ENCODE assay signal across 25 cellular contexts in genomic region chr11:77413850-77414249, GRCh38.
A peak's percentile ranks its signal among the peaks of the same experiment; 100 is the strongest.
DNase-seq lines count a peak whose midpoint lies in the region; ATAC-seq, FAIRE-seq and TF ChIP-seq lines count a peak whose summit lies in the region.
"Had no signal": no experiment of that assay in that cellular context is flagged by ENCODE, and none has a peak within 500 bp of the region (broad histone marks: within the 10 kb centered on the region; RNA-seq: fewer than 3 reads in every experiment).

No MANE protein-coding gene starts in this region.

- no peak overlapping the region for H3K9ac ChIP-seq in PC-3 (ENCODE audit: low read length)
- H3K9ac ChIP-seq: GM23248 had no signal

- H3K4me3 ChIP-seq in H7 (ENCODE audit: insufficient read depth, low read depth, low read length) (no peak overlapping the region), PC-3 (ENCODE audit: low read length) (no peak overlapping the region), epithelial cell of proximal tubule (ENCODE audit: low read depth, low read length) (no peak overlapping the region), small intestine (ENCODE audit: low read depth in 1 of 2, low read length in 2 of 2) (no peak overlapping the region)
- H3K4me3 ChIP-seq: adrenal gland, gastrocnemius medialis, GM23248, lung, psoas muscle, sigmoid colon, SK-N-MC, tibial artery had no signal

- H3K36me3 ChIP-seq in H7 (replicated peaks; ENCODE audit: control insufficient read depth, insufficient read depth, low read length) (no peaks in the 10 kb centered on the region; the same call in 1 of the 2 replicates), PC-3 (ENCODE audit: low read depth, low read length) (no peaks in the 10 kb centered on the region), small intestine (ENCODE audit: control insufficient read depth in 2 of 2, insufficient read depth in 2 of 2, low read length in 2 of 2) (no peaks in the 10 kb centered on the region)
- H3K36me3 ChIP-seq: adrenal gland, gastrocnemius medialis, sigmoid colon, tibial artery had no signal

- POLR2A ChIA-PET in PC-3 (lab: Charles Lee; ENCODE audit: unreplicated experiment): no interaction called here

- H4K20me1 ChIP-seq in PC-3 (ENCODE audit: low read length): no peaks in the 10 kb centered on the region

- H3K79me2 ChIP-seq in PC-3 (ENCODE audit: low read length): no peaks in the 10 kb centered on the region

- no peaks in the 10 kb centered on the region for H3F3A ChIP-seq in PC-3 (ENCODE audit: low read length, unreplicated experiment)

- H2AFZ ChIP-seq in PC-3 (ENCODE audit: low read length): no peak overlapping the region
- H2AFZ ChIP-seq: GM23248 had no signal

- BruUV-seq in PC-3 (replicated peaks; lab: Mats Ljungman, UMichigan): no TSS peak

- H3K4me1 ChIP-seq in PC-3 (ENCODE audit: insufficient read depth, low read length) (peaks cover 17% of the 10 kb centered on the region), small intestine (ENCODE audit: control insufficient read depth in 2 of 2, insufficient read depth in 1 of 2, low read depth in 1 of 2, low read length in 1 of 2) (peaks cover 3 to 14% of the 10 kb centered on the region in 2 donors)

- H3K27me3 ChIP-seq in H7 (ENCODE audit: control insufficient read depth, insufficient read depth, low read length): no peaks in the 10 kb centered on the region
- H3K27me3 ChIP-seq in PC-3 (ENCODE audit: low read length): no peaks in the 10 kb centered on the region
- no peaks in the 10 kb centered on the region for H3K27me3 ChIP-seq in small intestine (ENCODE audit: control insufficient read depth in 2 of 2, insufficient read depth in 2 of 2, low read length in 2 of 2)
- H3K27me3 ChIP-seq: adrenal gland, gastrocnemius medialis, sigmoid colon, tibial artery had no signal

- DNase-seq in D721Med (ENCODE audit: insufficient read length, low spot score): no peak
- DNase-seq in H7: peak; percentile 15
- no peak for DNase-seq in PC-3
- DNase-seq in epithelial cell of proximal tubule (ENCODE audit: low read depth): no peak
- no peak for DNase-seq in activated T-cell treated with anti-CD3 and anti-CD28 coated beads for 4 hours
- DNase-seq in small intestine: no peak
- DNase-seq: ACHN; activated CD8-positive, alpha-beta memory T cell treated with anti-CD3 and anti-CD28 coated beads, Interleukin-2, amount 50 U/mL, for 48 hours; activated CD8-positive, alpha-beta T cell treated with anti-CD3 and anti-CD28 coated beads for 36 hours; activated naive CD4-positive, alpha-beta T cell treated with anti-CD3 and anti-CD28 coated beads, Interleukin-2, amount 10 ng/mL, durations not matched to agents 7 days and 5 days; adrenal gland; gastrocnemius medialis; GM23248; NCI-H146; NCI-H82; psoas muscle; sigmoid colon; stimulated activated CD4-positive, alpha-beta T cell treated with anti-CD3 and anti-CD28 coated beads, Interleukin-4, amount 100 ng/mL, for 4 hours; T-helper 2 cell; tibial artery had no signal

- H3K4me2 ChIP-seq in PC-3 (ENCODE audit: low read length): no peak overlapping the region

- intact Hi-C loops in PC-3 (cut with micrococcal nuclease): loop anchor here (5.0 kb wide), 3 partner anchors 58 to 133 kb away; partner anchors contain the start of gene PAK1

- CTCF ChIA-PET in PC-3 (lab: Charles Lee): interaction anchor here (1.0 kb wide), 1 partner anchor 218 kb away, joined by 4 read pairs; no protein-coding TSS in a partner anchor

- no peaks in the 10 kb centered on the region for H3K9me2 ChIP-seq in PC-3 (replicated peaks; ENCODE audit: low read length)

- H3K27ac ChIP-seq in PC-3 (ENCODE audit: low read length) (no peak overlapping the region), small intestine (ENCODE audit: low read depth in 1 of 2, low read length in 1 of 2) (no peak overlapping the region)
- H3K27ac ChIP-seq: adrenal gland, gastrocnemius medialis, GM23248, psoas muscle, sigmoid colon, SK-N-MC, tibial artery had no signal

- ATAC-seq in PC-3 (no peak), HG02642 (IDR thresholded peaks at IDR 0.05; ENCODE audit: poor library complexity, unreplicated experiment) (no peak)
- ATAC-seq: activated CD8-positive, alpha-beta T cell treated with anti-CD3 and anti-CD28 coated beads for 36 hours; gastrocnemius medialis; natural killer cell treated with Interleukin-12 subunit alpha and Interleukin-12 subunit beta and Interleukin-15 and Interleukin-18, amount 100 ng/mL, for 72 hours; psoas muscle had no signal

- H3K9me3 ChIP-seq in PC-3 (ENCODE audit: low read length) (no peaks in the 10 kb centered on the region), small intestine (ENCODE audit: control insufficient read depth, low read depth) (no peaks in the 10 kb centered on the region)
- H3K9me3 ChIP-seq: adrenal gland, gastrocnemius medialis, psoas muscle, sigmoid colon, tibial artery had no signal

- FAIRE-seq in D721Med (lab: Jason Lieb, UNC): no peak
- FAIRE-seq in small intestine (lab: Jason Lieb, UNC): no peak
- FAIRE-seq: G401.6 had no signal

- TF ChIP-seq CTCF in D721Med (IDR thresholded peaks at IDR 0.05; ENCODE audit: insufficient read depth, missing control alignments) (peak; percentile 18), PC-3 (conservative IDR thresholded peaks at IDR 0.05; ENCODE audit: low read depth, low read length) (0 out of 2 replicates have a peak, but pooled peaks have one; percentile 12), epithelial cell of proximal tubule (conservative IDR thresholded peaks at IDR 0.05; ENCODE audit: low read depth, low read length) (peak; percentile 21)

- WGBS in small intestine, 3 donors: 31 to 59% (median 47%) methylated on average over 3 of the region's 3 CpGs
